In genomic region chr5:54309751-54310432, GRCh38 we compare ENCODE assay signal across 1 cellular context.
TF ChIP-seq lines count a peak whose summit lies in the region.

No MANE protein-coding gene starts in this region.

TF ChIP-seq in HEK293, 187 proteins besides CTCF, POLR2A, EP300 and RAD21 (continued from another document):
- TF ChIP-seq, protein P1, sequence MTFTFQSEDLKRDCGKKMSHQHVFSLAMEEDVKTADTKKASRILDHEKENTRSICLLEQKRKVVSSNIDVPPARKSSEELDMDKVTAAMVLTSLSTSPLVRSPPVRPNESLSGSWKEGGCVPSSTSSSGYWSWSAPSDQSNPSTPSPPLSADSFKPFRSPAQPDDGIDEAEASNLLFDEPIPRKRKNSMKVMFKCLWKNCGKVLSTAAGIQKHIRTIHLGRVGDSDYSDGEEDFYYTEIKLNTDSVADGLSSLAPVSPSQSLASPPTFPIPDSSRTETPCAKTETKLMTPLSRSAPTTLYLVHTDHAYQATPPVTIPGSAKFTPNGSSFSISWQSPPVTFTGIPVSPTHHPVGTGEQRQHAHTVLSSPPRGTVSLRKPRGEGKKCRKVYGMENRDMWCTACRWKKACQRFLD (tag by site-specific recombination; IDR thresholded peaks at IDR 0.05), result no peak
- TF ChIP-seq, protein P2, sequence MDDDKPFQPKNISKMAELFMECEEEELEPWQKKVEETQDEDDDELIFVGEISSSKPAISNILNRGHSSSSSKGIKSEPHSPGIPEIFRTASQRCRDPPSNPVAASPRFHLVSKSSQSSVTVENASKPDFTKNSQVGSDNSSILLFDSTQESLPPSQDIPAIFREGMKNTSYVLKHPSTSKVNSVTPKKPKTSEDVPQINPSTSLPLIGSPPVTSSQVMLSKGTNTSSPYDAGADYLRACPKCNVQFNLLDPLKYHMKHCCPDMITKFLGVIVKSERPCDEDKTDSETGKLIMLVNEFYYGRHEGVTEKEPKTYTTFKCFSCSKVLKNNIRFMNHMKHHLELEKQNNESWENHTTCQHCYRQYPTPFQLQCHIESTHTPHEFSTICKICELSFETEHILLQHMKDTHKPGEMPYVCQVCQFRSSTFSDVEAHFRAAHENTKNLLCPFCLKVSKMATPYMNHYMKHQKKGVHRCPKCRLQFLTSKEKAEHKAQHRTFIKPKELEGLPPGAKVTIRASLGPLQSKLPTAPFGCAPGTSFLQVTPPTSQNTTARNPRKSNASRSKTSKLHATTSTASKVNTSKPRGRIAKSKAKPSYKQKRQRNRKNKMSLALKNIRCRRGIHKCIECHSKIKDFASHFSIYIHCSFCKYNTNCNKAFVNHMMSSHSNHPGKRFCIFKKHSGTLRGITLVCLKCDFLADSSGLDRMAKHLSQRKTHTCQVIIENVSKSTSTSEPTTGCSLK (tag by site-specific recombination; IDR thresholded peaks at IDR 0.05), result no peak
- TF ChIP-seq, protein P3, sequence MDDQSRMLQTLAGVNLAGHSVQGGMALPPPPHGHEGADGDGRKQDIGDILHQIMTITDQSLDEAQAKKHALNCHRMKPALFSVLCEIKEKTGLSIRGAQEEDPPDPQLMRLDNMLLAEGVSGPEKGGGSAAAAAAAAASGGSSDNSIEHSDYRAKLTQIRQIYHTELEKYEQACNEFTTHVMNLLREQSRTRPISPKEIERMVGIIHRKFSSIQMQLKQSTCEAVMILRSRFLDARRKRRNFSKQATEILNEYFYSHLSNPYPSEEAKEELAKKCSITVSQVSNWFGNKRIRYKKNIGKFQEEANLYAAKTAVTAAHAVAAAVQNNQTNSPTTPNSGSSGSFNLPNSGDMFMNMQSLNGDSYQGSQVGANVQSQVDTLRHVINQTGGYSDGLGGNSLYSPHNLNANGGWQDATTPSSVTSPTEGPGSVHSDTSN (CRISPR knock-in tag; IDR thresholded peaks at IDR 0.05), result no peak
- TF ChIP-seq ZNF302 (tag by site-specific recombination; IDR thresholded peaks at IDR 0.05; ENCODE audit: low read depth), result no peak
- TF ChIP-seq ZNF114 (tag by site-specific recombination; IDR thresholded peaks at IDR 0.05), result no peak
- no peak for TF ChIP-seq ZNF239 (tag by site-specific recombination; IDR thresholded peaks at IDR 0.05)
- TF ChIP-seq ZNF394 (tag by site-specific recombination; IDR thresholded peaks at IDR 0.05; ENCODE audit: borderline replicate concordance), result no peak
